Comparison of ENCODE assay signal across 17 cellular contexts in genomic region chr19:42758667-42759066, GRCh38. TPM values are rescaled to one million over a fixed set of nuclear protein-coding genes. Genes with fewer than 3 reads are reported as not detected.
DNase-seq lines count a peak whose midpoint lies in the region; ATAC-seq, FAIRE-seq and TF ChIP-seq lines count a peak whose summit lies in the region.
"Not testable (repeated sequence)": the region's sequence is repeated elsewhere in the genome, so short reads cannot be mapped to it uniquely, and the experiment has no call there.
"Had no signal": no experiment of that assay in that cellular context is flagged by ENCODE, and none has a peak within 500 bp of the region (broad histone marks: within the 10 kb centered on the region; RNA-seq: fewer than 3 reads in every experiment).

No MANE protein-coding gene starts in this region.

- TF ChIP-seq POLR2A in HepG2 (IDR thresholded peaks at IDR 0.05; ENCODE audit: insufficient read depth in 1 of 2, low read depth in 2 of 2, low read length in 2 of 2), result not testable (repeated sequence)

- H3K4me3 Mint-ChIP-seq in activated CD8-positive, alpha-beta T cell treated with anti-CD3 and anti-CD28 coated beads, Interleukin-2, amount 10 ng/mL, durations not matched to agents 7 days and 5 days, result not testable (repeated sequence)

- DNase-seq in GM20000 (ENCODE audit: low spot score); RWPE2 (ENCODE audit: low spot score); colonic mucosa; HepG2 (ENCODE audit: low spot score): not testable (repeated sequence)
- peak; percentile 24 for DNase-seq in MG63
- peak; percentile 24 for DNase-seq in activated CD8-positive, alpha-beta T cell treated with anti-CD3 and anti-CD28 coated beads, Interleukin-2, amount 10 ng/mL, durations not matched to agents 7 days and 5 days

- not testable (repeated sequence) for H3K36me3 Mint-ChIP-seq in activated CD8-positive, alpha-beta T cell treated with anti-CD3 and anti-CD28 coated beads, Interleukin-2, amount 10 ng/mL, durations not matched to agents 7 days and 5 days (ENCODE audit: low read depth)

- H3K27me3 ChIP-seq in DOHH2 (ENCODE audit: control insufficient read depth, low read length); MG63; RWPE2 (ENCODE audit: insufficient read depth, poor library complexity, severe bottlenecking); colonic mucosa; HepG2 (ENCODE audit: control insufficient read depth in 1 of 2, insufficient read depth in 2 of 2, low read length in 2 of 2): not testable (repeated sequence)

- H3K36me3 ChIP-seq in DOHH2 (ENCODE audit: control insufficient read depth, low read length); MG63; RWPE2 (ENCODE audit: low read depth); colonic mucosa; HepG2 (replicated peaks in 1 of 2; ENCODE audit: control insufficient read depth in 1 of 2, insufficient read depth in 2 of 2, low read length in 2 of 2): not testable (repeated sequence)

- TF ChIP-seq CTCF in 22Rv1 (IDR thresholded peaks at IDR 0.05) (peak; percentile 59), DOHH2 (IDR thresholded peaks at IDR 0.05; ENCODE audit: low read depth, low read length, poor library complexity, severe bottlenecking) (peak; percentile 56), GM20000 (IDR thresholded peaks at IDR 0.05; ENCODE audit: extremely low read depth, missing control alignments) (peak; percentile 1), RWPE2 (IDR thresholded peaks at IDR 0.05; ENCODE audit: poor library complexity, severe bottlenecking) (peak; percentile 43), colonic mucosa (IDR thresholded peaks at IDR 0.05) (peak; percentile 17), HepG2 (CRISPR knock-in tag; IDR thresholded peaks at IDR 0.05) (peak; percentile 57)

- peak; percentile 49 for FAIRE-seq in HepG2 (lab: Jason Lieb, UNC)

- not testable (repeated sequence) for H3K79me2 ChIP-seq in DOHH2 (ENCODE audit: control insufficient read depth, low read length); HepG2 (ENCODE audit: insufficient read depth, low read length)

- intact Hi-C loops in colonic mucosa (cut with DNase I); HepG2 (cut with micrococcal nuclease; ENCODE audit: unreplicated experiment): not testable (repeated sequence)

- not testable (repeated sequence) for H3K27me3 Mint-ChIP-seq in activated CD8-positive, alpha-beta T cell treated with anti-CD3 and anti-CD28 coated beads, Interleukin-2, amount 10 ng/mL, durations not matched to agents 7 days and 5 days (ENCODE audit: low read depth)

- H3K27ac ChIP-seq in 22Rv1; DOHH2 (ENCODE audit: low read depth, low read length); RWPE2 (ENCODE audit: poor library complexity, severe bottlenecking); colonic mucosa; HepG2 (ENCODE audit: extremely low read length, insufficient read depth, low read length): not testable (repeated sequence)

- H3K9me2 ChIP-seq in DOHH2 (replicated peaks; ENCODE audit: control insufficient read depth, low read length), result not testable (repeated sequence)

- in situ Hi-C loops in HepG2 (cut with HindIII; ENCODE audit: extremely low pct_ligation_motif_present, low pct_unique_long_range_greater_than_20kb), result not testable (repeated sequence)

- 0% methylated on average over 1 of the region's 3 CpGs for WGBS in HepG2 (ENCODE audit: low lambda C conversion rate)

- not testable (repeated sequence) for H3K4me1 ChIP-seq in DOHH2 (ENCODE audit: control insufficient read depth, low read length); colonic mucosa; HepG2 (ENCODE audit: insufficient read depth, low read length)
- peaks cover 10% of the 10 kb centered on the region for H3K4me1 ChIP-seq in RWPE2 (ENCODE audit: insufficient read depth, poor library complexity, severe bottlenecking)

- H3K4me2 ChIP-seq in DOHH2 (ENCODE audit: low read length); HepG2 (ENCODE audit: low read depth, low read length): not testable (repeated sequence)

- H3K4me3 ChIP-seq in DOHH2 (ENCODE audit: low read length); MG63; RWPE2 (ENCODE audit: severe bottlenecking); colonic mucosa; HepG2 (replicated peaks in 1 of 3; ENCODE audit: insufficient read depth in 1 of 3, low read depth in 2 of 3, low read length in 3 of 3): not testable (repeated sequence)

- CTCF ChIA-PET in activated CD8-positive, alpha-beta T cell treated with anti-CD3 and anti-CD28 coated beads, Interleukin-2, amount 10 ng/mL, durations not matched to agents 7 days and 5 days (lab: Charles Lee), result not testable (repeated sequence)
- CTCF ChIA-PET in HepG2 (lab: Yijun Ruan, JAX; ENCODE audit: low intra/inter-chr PET ratio, low total read pairs), result interaction anchor here (1.2 kb wide), 1 partner anchor 18 kb away, joined by 3 read pairs; no protein-coding TSS in a partner anchor

- not testable (repeated sequence) for H3K9me3 Mint-ChIP-seq in activated CD8-positive, alpha-beta T cell treated with anti-CD3 and anti-CD28 coated beads, Interleukin-2, amount 10 ng/mL, durations not matched to agents 7 days and 5 days (ENCODE audit: insufficient read depth)

- not testable (repeated sequence) for TF ChIP-seq RAD21 in HepG2 (CRISPR knock-in tag; IDR thresholded peaks at IDR 0.05)

- not testable (repeated sequence) for H4K20me1 ChIP-seq in DOHH2 (ENCODE audit: control insufficient read depth, insufficient read depth, low read depth, low read length); HepG2 (ENCODE audit: insufficient read depth, low read length)

- H3K4me1 Mint-ChIP-seq in activated CD8-positive, alpha-beta T cell treated with anti-CD3 and anti-CD28 coated beads, Interleukin-2, amount 10 ng/mL, durations not matched to agents 7 days and 5 days (ENCODE audit: low read depth), result not testable (repeated sequence)

- ATAC-seq in RWPE2 (ENCODE audit: low read depth); activated CD8-positive, alpha-beta T cell treated with anti-CD3 and anti-CD28 coated beads, Interleukin-2, amount 10 ng/mL, durations not matched to agents 7 days and 5 days; HepG2: not testable (repeated sequence)

- POLR2A ChIA-PET in activated CD8-positive, alpha-beta T cell treated with anti-CD3 and anti-CD28 coated beads, Interleukin-2, amount 10 ng/mL, durations not matched to agents 7 days and 5 days (lab: Charles Lee); HepG2 (lab: Yijun Ruan, JAX): not testable (repeated sequence)

- TF ChIP-seq EP300 in HepG2 (IDR thresholded peaks at IDR 0.05; ENCODE audit: low read depth in 2 of 2, low read length in 2 of 2); HepG2 (CRISPR knock-in tag; IDR thresholded peaks at IDR 0.05; ENCODE audit: borderline replicate concordance): not testable (repeated sequence)

- H3F3A ChIP-seq in DOHH2 (ENCODE audit: control insufficient read depth, insufficient read depth), result not testable (repeated sequence)

- H3K9me3 ChIP-seq in DOHH2 (ENCODE audit: control insufficient read depth, insufficient read depth, low read length); MG63; RWPE2 (ENCODE audit: severe bottlenecking); colonic mucosa; HepG2 (ENCODE audit: low read length): not testable (repeated sequence)

- BruUV-seq in HepG2 (replicated peaks; lab: Mats Ljungman, UMichigan), result not testable (repeated sequence)

- not testable (repeated sequence) for H3K9ac ChIP-seq in colonic mucosa (ENCODE audit: low read depth in 2 of 2, low read length in 2 of 2); HepG2 (ENCODE audit: insufficient read depth, low read depth, low read length)

- H3K27ac Mint-ChIP-seq in activated CD8-positive, alpha-beta T cell treated with anti-CD3 and anti-CD28 coated beads, Interleukin-2, amount 10 ng/mL, durations not matched to agents 7 days and 5 days, result not testable (repeated sequence)

- not testable (repeated sequence) for H2AFZ ChIP-seq in HepG2 (ENCODE audit: low read length)

RNA-seq across cellular contexts. Expression of gene PSG8, which starts 6.8 kb away (rescaled TPM):
- not detected in 2 replicates for total RNA-seq in MG63 (2014; rRNA removed; shearing (Covaris generic); ENCODE audit: low replicate concordance)
- not detected for total RNA-seq in activated CD8-positive, alpha-beta T cell treated with anti-CD3 and anti-CD28 coated beads, Interleukin-2, amount 10 ng/mL, durations not matched to agents 7 days and 5 days
- total RNA-seq in colonic mucosa, result not detected
- total RNA-seq in HepG2 (2016; rRNA removed; fragmentation: Illumina TruSeq; extraction: Trizol), result not detected in 2 replicates
- not detected in 2 replicates for total RNA-seq in HepG2 (2016; cell fraction: cytosol; rRNA removed; fragmentation: Illumina TruSeq; extraction: Trizol; ENCODE audit: low read depth)
- total RNA-seq in HepG2 (2016; cell fraction: insoluble cytoplasmic fraction; rRNA removed; fragmentation: Illumina TruSeq; extraction: Trizol), result not detected in 2 replicates
- not detected in 2 replicates for total RNA-seq in HepG2 (2016; cell fraction: membrane; rRNA removed; fragmentation: Illumina TruSeq; extraction: Trizol)
- total RNA-seq in HepG2 (2016; cell fraction: nucleus; rRNA removed; fragmentation: Illumina TruSeq; extraction: Trizol), result not detected in 2 replicates
- not detected in 2 replicates for polyA plus RNA-seq in HepG2 (2011; rRNA removed)
- polyA plus RNA-seq in HepG2 (2011; cell fraction: cytosol; rRNA removed), result not detected in 2 replicates
- not detected in 2 replicates for polyA plus RNA-seq in HepG2 (2011; cell fraction: nucleus; rRNA removed)
- not detected in 2 replicates for polyA plus RNA-seq in HepG2 (2012)
- polyA plus RNA-seq in HepG2 (2016; cell fraction: cytosol; fragmentation: Illumina TruSeq; extraction: Trizol; ENCODE audit: low read depth), result not detected in 2 replicates
- polyA plus RNA-seq in HepG2 (2016; cell fraction: insoluble cytoplasmic fraction; fragmentation: Illumina TruSeq; extraction: Trizol; ENCODE audit: low read depth), result not detected in 2 replicates
- not detected in 2 replicates for polyA plus RNA-seq in HepG2 (2016; cell fraction: membrane; fragmentation: Illumina TruSeq; extraction: Trizol; ENCODE audit: low read depth)
- not detected in 2 replicates for polyA plus RNA-seq in HepG2 (2016; cell fraction: nucleus; fragmentation: Illumina TruSeq; extraction: Trizol; ENCODE audit: insufficient read depth, low read depth)
- not detected in 2 replicates for polyA minus RNA-seq in HepG2 (2011; rRNA and poly(A)+ RNA removed; ENCODE audit: low replicate concordance)
- polyA minus RNA-seq in HepG2 (2011; cell fraction: cytosol; rRNA and poly(A)+ RNA removed), result not detected in 2 replicates
- polyA minus RNA-seq in HepG2 (2011; cell fraction: nucleus; rRNA and poly(A)+ RNA removed), result not detected in 2 replicates
- total RNA-seq: CD4-positive, alpha-beta memory T cell; H1; left ventricle myocardium inferior; LHCN-M2; mononuclear cell; progenitor cell of endocrine pancreas; ureter had no signal
- polyA plus RNA-seq: CD4-positive, alpha-beta memory T cell; H1; neural cell; small intestine had no signal

RNA-seq across cellular contexts. Expression of gene PSG3, which starts 18.4 kb away (rescaled TPM):
- not detected in 2 replicates for total RNA-seq in MG63 (2014; rRNA removed; shearing (Covaris generic); ENCODE audit: low replicate concordance)
- total RNA-seq in activated CD8-positive, alpha-beta T cell treated with anti-CD3 and anti-CD28 coated beads, Interleukin-2, amount 10 ng/mL, durations not matched to agents 7 days and 5 days, result not detected
- total RNA-seq in colonic mucosa, result not detected
- total RNA-seq in HepG2 (2016; rRNA removed; fragmentation: Illumina TruSeq; extraction: Trizol), result not detected in 2 replicates
- not detected in 2 replicates for total RNA-seq in HepG2 (2016; cell fraction: cytosol; rRNA removed; fragmentation: Illumina TruSeq; extraction: Trizol; ENCODE audit: low read depth)
- not detected in 2 replicates for total RNA-seq in HepG2 (2016; cell fraction: insoluble cytoplasmic fraction; rRNA removed; fragmentation: Illumina TruSeq; extraction: Trizol)
- total RNA-seq in HepG2 (2016; cell fraction: membrane; rRNA removed; fragmentation: Illumina TruSeq; extraction: Trizol), result not detected in 2 replicates
- total RNA-seq in HepG2 (2016; cell fraction: nucleus; rRNA removed; fragmentation: Illumina TruSeq; extraction: Trizol), result not detected in 2 replicates
- polyA plus RNA-seq in HepG2 (2011; rRNA removed), result 0.07 TPM in 1 of 2 replicates, not detected in the other
- polyA plus RNA-seq in HepG2 (2011; cell fraction: cytosol; rRNA removed), result not detected in 2 replicates
- not detected in 2 replicates for polyA plus RNA-seq in HepG2 (2011; cell fraction: nucleus; rRNA removed)
- polyA plus RNA-seq in HepG2 (2012), result not detected in 2 replicates
- polyA plus RNA-seq in HepG2 (2016; cell fraction: cytosol; fragmentation: Illumina TruSeq; extraction: Trizol; ENCODE audit: low read depth), result not detected in 2 replicates
- not detected in 2 replicates for polyA plus RNA-seq in HepG2 (2016; cell fraction: insoluble cytoplasmic fraction; fragmentation: Illumina TruSeq; extraction: Trizol; ENCODE audit: low read depth)
- not detected in 2 replicates for polyA plus RNA-seq in HepG2 (2016; cell fraction: membrane; fragmentation: Illumina TruSeq; extraction: Trizol; ENCODE audit: low read depth)
- polyA plus RNA-seq in HepG2 (2016; cell fraction: nucleus; fragmentation: Illumina TruSeq; extraction: Trizol; ENCODE audit: insufficient read depth, low read depth), result not detected in 2 replicates
- not detected in 2 replicates for polyA minus RNA-seq in HepG2 (2011; rRNA and poly(A)+ RNA removed; ENCODE audit: low replicate concordance)
- polyA minus RNA-seq in HepG2 (2011; cell fraction: cytosol; rRNA and poly(A)+ RNA removed), result not detected in 2 replicates
- polyA minus RNA-seq in HepG2 (2011; cell fraction: nucleus; rRNA and poly(A)+ RNA removed), result not detected in 2 replicates
- total RNA-seq: CD4-positive, alpha-beta memory T cell; H1; left ventricle myocardium inferior; LHCN-M2; progenitor cell of endocrine pancreas; ureter had no signal
- polyA plus RNA-seq: CD4-positive, alpha-beta memory T cell; H1; neural cell; small intestine had no signal

Comparison
In these comparisons a context has a peak if more than half of its experiments do, and no peak if none do; other contexts are left out.
1. CTCF ChIP-seq: peak in every context shown above with its lines; median percentile 59 in 22Rv1; 57 in HepG2; 56 in DOHH2; 43 in RWPE2; 17 in colonic mucosa; 1 in GM20000.